ENCODE assay signal across 23 cellular contexts in genomic region chr6:107535626-107536025, GRCh38.
"Had no signal": no experiment of that assay in that cellular context is flagged by ENCODE, and none has a peak within 500 bp of the region (broad histone marks: within the 10 kb centered on the region; RNA-seq: fewer than 3 reads in every experiment).

No MANE protein-coding gene starts in this region.

- H3K27ac ChIP-seq: colonic mucosa, pancreas, suprapubic skin, upper lobe of left lung had no signal

- H3K27me3 ChIP-seq: colonic mucosa, pancreas, suprapubic skin, tibial artery, upper lobe of left lung, uterus had no signal

- H3K9me3 ChIP-seq: colonic mucosa, heart left ventricle, pancreas, suprapubic skin, tibial artery, upper lobe of left lung, uterus had no signal

- H3K4me1 Mint-ChIP-seq: naive thymus-derived CD8-positive, alpha-beta T cell; stimulated activated effector memory CD8-positive, alpha-beta T cell treated with anti-CD3 and anti-CD28 coated beads, Interleukin-12 subunit alpha, Interleukin-12 subunit beta, amount 100 ng/mL, for 72 hours had no signal

- H3K27me3 Mint-ChIP-seq: progenitor cell of endocrine pancreas had no signal

- H3K36me3 ChIP-seq: colonic mucosa, pancreas, suprapubic skin, tibial artery, upper lobe of left lung, uterus had no signal

- H3K4me3 Mint-ChIP-seq: naive thymus-derived CD8-positive, alpha-beta T cell; neural crest cell; stimulated activated effector memory CD8-positive, alpha-beta T cell treated with anti-CD3 and anti-CD28 coated beads, Interleukin-12 subunit alpha, Interleukin-12 subunit beta, amount 100 ng/mL, for 72 hours had no signal

- H3K9me3 Mint-ChIP-seq: naive thymus-derived CD8-positive, alpha-beta T cell; neural crest cell; stimulated activated effector memory CD8-positive, alpha-beta T cell treated with anti-CD3 and anti-CD28 coated beads, Interleukin-12 subunit alpha, Interleukin-12 subunit beta, amount 100 ng/mL, for 72 hours had no signal

- DNase-seq: colonic mucosa; effector CD4-positive, alpha-beta T cell; heart left ventricle; hippocampal formation; left colon; left ventricle myocardium superior; mesenchymal stem cell; naive thymus-derived CD8-positive, alpha-beta T cell; occipital lobe; pancreas; right cardiac atrium; stimulated activated CD4-positive, alpha-beta T cell treated with anti-CD3 and anti-CD28 coated beads, Interleukin-2, amount 100 ng/mL, for 48 hours; stimulated activated CD8-positive, alpha-beta memory T cell treated with anti-CD3 and anti-CD28 coated beads, Interleukin-4, amount 100 ng/mL, for 48 hours; stimulated activated naive CD8-positive, alpha-beta T cell treated with anti-CD3 and anti-CD28 coated beads, Interleukin-15, Interleukin-2, amounts not matched to agents 100 U/mL and 50 U/mL, for 24 hours; tibial artery; upper lobe of left lung; uterus had no signal

- H3K27ac Mint-ChIP-seq: naive thymus-derived CD8-positive, alpha-beta T cell; stimulated activated effector memory CD8-positive, alpha-beta T cell treated with anti-CD3 and anti-CD28 coated beads, Interleukin-12 subunit alpha, Interleukin-12 subunit beta, amount 100 ng/mL, for 72 hours had no signal

- H3K4me3 ChIP-seq: colonic mucosa, heart left ventricle, lung, pancreas, smooth muscle cell, suprapubic skin, tibial artery, upper lobe of left lung, uterus had no signal

- H3K4me1 ChIP-seq: colonic mucosa, suprapubic skin, uterus had no signal

- H3K36me3 Mint-ChIP-seq: naive thymus-derived CD8-positive, alpha-beta T cell; stimulated activated effector memory CD8-positive, alpha-beta T cell treated with anti-CD3 and anti-CD28 coated beads, Interleukin-12 subunit alpha, Interleukin-12 subunit beta, amount 100 ng/mL, for 72 hours had no signal
